13 cellular contexts compared by ENCODE assay signal in the genomic region with DNA sequence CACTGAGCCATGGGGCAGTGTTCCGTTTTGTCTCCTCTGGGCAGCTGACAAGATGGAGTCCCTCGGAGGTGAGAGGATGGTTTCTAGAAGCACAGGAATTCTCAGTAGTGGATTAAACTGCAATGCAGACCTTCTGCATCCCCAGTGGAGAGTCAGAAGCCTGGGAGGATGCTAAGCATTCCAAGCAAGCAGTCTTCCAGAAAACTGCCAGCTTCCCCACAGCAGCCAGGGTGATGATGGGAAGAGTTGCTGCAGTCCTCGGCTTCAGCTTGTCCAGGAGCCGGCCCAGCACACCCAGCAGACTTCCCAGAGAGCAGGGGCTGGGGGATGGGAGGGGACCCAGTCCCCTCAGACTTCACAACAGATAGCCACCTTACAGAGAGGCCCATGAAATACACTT.
DNase-seq lines count a peak whose midpoint lies in the region; ATAC-seq and TF ChIP-seq lines count a peak whose summit lies in the region.
"Had no signal": no experiment of that assay in that cellular context is flagged by ENCODE, and none has a peak within 500 bp of the region (broad histone marks: within the 10 kb centered on the region; RNA-seq: fewer than 3 reads in every experiment).

No MANE protein-coding gene starts in this region.

- dilution Hi-C loops in mammary epithelial cell (cut with HindIII; ENCODE audit: low sequenced_read_pairs): no loop called here

- ATAC-seq in mucosa of descending colon: peak; percentile 2

- H3K36me3 Mint-ChIP-seq in MCF 10A (ENCODE audit: insufficient read depth, unreplicated experiment): no peaks in the 10 kb centered on the region
- no peaks in the 10 kb centered on the region for H3K36me3 Mint-ChIP-seq in brain

- H3K4me1 Mint-ChIP-seq in MCF 10A (ENCODE audit: insufficient read depth, unreplicated experiment): peaks cover 34% of the 10 kb centered on the region
- peaks cover 55% of the 10 kb centered on the region for H3K4me1 Mint-ChIP-seq in brain

- H3K4me3 Mint-ChIP-seq in MCF 10A (ENCODE audit: unreplicated experiment) (peak overlapping the region; percentile 49), brain (no peak overlapping the region)

- no peak for DNase-seq in MCF 10A (ENCODE audit: unreplicated experiment)
- DNase-seq in mammary epithelial cell: no peak
- DNase-seq in mucosa of descending colon: peak in 2 of 3 donors; percentile 43 to 51
- peak; percentile 30 for DNase-seq in transverse colon
- DNase-seq in cortex of kidney (lab: John Stamatoyannopoulos, UW): no peak
- DNase-seq in pons (ENCODE audit: low spot score): no peak
- DNase-seq in NCI-H2171 (lab: John Stamatoyannopoulos, UW): no peak
- DNase-seq: activated CD8-positive, alpha-beta memory T cell treated with anti-CD3 and anti-CD28 coated beads, Interleukin-2, amount 50 U/mL, for 4 hours; AML-193; brain microvascular endothelial cell; NCI-H1048; NCI-H69 had no signal

- POLR2A ChIA-PET in MCF 10A (lab: Yijun Ruan, JAX): interaction anchor here (0.5 to 5.0 kb wide), 9 partner anchors 9 to 485 kb away, joined by 3 to 21 read pairs (median 4); no protein-coding TSS in a partner anchor

- no peaks in the 10 kb centered on the region for H3K9me3 ChIP-seq in mammary epithelial cell (replicated peaks; ENCODE audit: insufficient read depth, low read length)
- H3K9me3 ChIP-seq in mucosa of descending colon: no peaks in the 10 kb centered on the region
- H3K9me3 ChIP-seq in transverse colon: no peaks in the 10 kb centered on the region

- BruUV-seq in MCF 10A (replicated peaks; lab: Mats Ljungman, UMichigan) (no TSS peak), mammary epithelial cell (replicated peaks; lab: Mats Ljungman, UMichigan) (no TSS peak)

- H3K36me3 ChIP-seq in mammary epithelial cell (ENCODE audit: insufficient read depth, low read length) (no peaks in the 10 kb centered on the region), mucosa of descending colon (ENCODE audit: low read depth) (no peaks in the 10 kb centered on the region), transverse colon (no peaks in the 10 kb centered on the region)
- H3K36me3 ChIP-seq: brain microvascular endothelial cell had no signal

- H3K4me1 ChIP-seq in mammary epithelial cell (ENCODE audit: insufficient read depth, low read length): no peaks in the 10 kb centered on the region
- H3K4me1 ChIP-seq in mucosa of descending colon (ENCODE audit: low read depth): peaks cover 44% of the 10 kb centered on the region
- H3K4me1 ChIP-seq in transverse colon: peaks cover 30 to 48% (median 38%) of the 10 kb centered on the region in 4 donors

- in situ Hi-C loops in mammary epithelial cell (cut with MboI; ENCODE audit: low sequenced_read_pairs in 2 of 2): no loop called here
- in situ Hi-C loops in transverse colon (cut with MboI; ENCODE audit: low pct_ligation_motif_present in 1 of 4, low pct_unique_long_range_greater_than_20kb in 1 of 4, low sequenced_read_pairs in 3 of 4): no loop called here

- CTCF ChIA-PET in MCF 10A (lab: Yijun Ruan, JAX) (interaction anchor here (0.9 to 1.4 kb wide), 3 partner anchors 12 to 27 kb away, joined by 3 to 4 read pairs (median 4); no protein-coding TSS in a partner anchor), mammary epithelial cell (lab: Charles Lee; ENCODE audit: low non-redundant PET) (interaction anchor here (0.8 kb wide), 1 partner anchor 523 kb away, joined by 4 read pairs; no protein-coding TSS in a partner anchor)

- TF ChIP-seq CTCF in MCF 10A (IDR thresholded peaks at IDR 0.05; ENCODE audit: unreplicated experiment) (no peak), mammary epithelial cell (conservative IDR thresholded peaks at IDR 0.05 in 1 of 2, IDR thresholded peaks at IDR 0.05 in 1 of 2; ENCODE audit: extremely low read depth in 1 of 2, insufficient read depth in 1 of 2, low read depth in 1 of 2, low read length in 2 of 2) (no peak), brain (conservative IDR thresholded peaks at IDR 0.05) (no peak), mucosa of descending colon (IDR thresholded peaks at IDR 0.05) (no peak), transverse colon (IDR thresholded peaks at IDR 0.05) (no peak)

- H3K4me2 ChIP-seq in mammary epithelial cell (ENCODE audit: insufficient read depth, low read depth, low read length): no peak overlapping the region

- H3K4me3 ChIP-seq in mammary epithelial cell (replicated peaks in 1 of 3; ENCODE audit: insufficient read depth in 1 of 3, low read depth in 2 of 3, low read length in 3 of 3) (no peak overlapping the region), mucosa of descending colon (no peak overlapping the region), transverse colon (no peak overlapping the region)

- TF ChIP-seq EP300 in transverse colon (IDR thresholded peaks at IDR 0.05; ENCODE audit: low read depth): peak; percentile 20

- H3K9me3 Mint-ChIP-seq in MCF 10A (ENCODE audit: unreplicated experiment) (no peaks in the 10 kb centered on the region), brain (no peaks in the 10 kb centered on the region)

- intact Hi-C loops in MCF 10A (cut with micrococcal nuclease) (no loop called here), mammary epithelial cell (cut with micrococcal nuclease) (no loop called here), mucosa of descending colon (cut with DNase I, micrococcal nuclease) (no loop called here), transverse colon (cut with DNase I; ENCODE audit: low total_unique reads) (no loop called here)

- no peak overlapping the region for H2AFZ ChIP-seq in mammary epithelial cell (ENCODE audit: low read depth, low read length)

- H3K27ac Mint-ChIP-seq in MCF 10A (ENCODE audit: low read depth, unreplicated experiment): peak overlapping the region; percentile 4
- peak overlapping the region; percentile 21 to 76 (median 73) for H3K27ac Mint-ChIP-seq in brain

- H3K27me3 Mint-ChIP-seq in MCF 10A (ENCODE audit: insufficient read depth, unreplicated experiment) (no peaks in the 10 kb centered on the region), brain (no peaks in the 10 kb centered on the region)

- no peaks in the 10 kb centered on the region for H3K27me3 ChIP-seq in mammary epithelial cell (ENCODE audit: insufficient read depth, low read length)
- H3K27me3 ChIP-seq in transverse colon: no peaks in the 10 kb centered on the region
- H3K27me3 ChIP-seq: brain microvascular endothelial cell had no signal

- H3K27ac ChIP-seq in mammary epithelial cell (ENCODE audit: insufficient read depth, low read depth, low read length) (no peak overlapping the region), transverse colon (peak overlapping the region; percentile 85 to 91 (median 88))
- H3K27ac ChIP-seq: brain microvascular endothelial cell had no signal

- WGBS in mammary epithelial cell (ENCODE audit: low coverage, missing lambda C conversion rate): 72% methylated on average over 2 of the region's 4 CpGs
- WGBS in transverse colon (ENCODE audit: low coverage in 1 of 2), 2 donors: 15% methylated on average over 4 of the region's 4 CpGs; no CpG with 5 or more reads in 1 of the 2 donors

- no peak for TF ChIP-seq POLR2A in transverse colon (IDR thresholded peaks at IDR 0.05)

- no peak overlapping the region for H3K9ac ChIP-seq in mammary epithelial cell (ENCODE audit: insufficient read depth, low read length)

- no peaks in the 10 kb centered on the region for H4K20me1 ChIP-seq in mammary epithelial cell (ENCODE audit: insufficient read depth, low read length)

- H3K79me2 ChIP-seq in mammary epithelial cell (ENCODE audit: insufficient read depth, low read length): no peaks in the 10 kb centered on the region

Comparison
In these comparisons a context has a peak if more than half of its experiments do, and no peak if none do; other contexts are left out.
1. DNase-seq: peak in mucosa of descending colon (2 of 3) and transverse colon (single experiment); none in MCF 10A (single experiment), mammary epithelial cell (single experiment), cortex of kidney (single experiment), pons (single experiment) and NCI-H2171 (single experiment).